Comparison of ENCODE assay signal across 29 cellular contexts in the genomic region with DNA sequence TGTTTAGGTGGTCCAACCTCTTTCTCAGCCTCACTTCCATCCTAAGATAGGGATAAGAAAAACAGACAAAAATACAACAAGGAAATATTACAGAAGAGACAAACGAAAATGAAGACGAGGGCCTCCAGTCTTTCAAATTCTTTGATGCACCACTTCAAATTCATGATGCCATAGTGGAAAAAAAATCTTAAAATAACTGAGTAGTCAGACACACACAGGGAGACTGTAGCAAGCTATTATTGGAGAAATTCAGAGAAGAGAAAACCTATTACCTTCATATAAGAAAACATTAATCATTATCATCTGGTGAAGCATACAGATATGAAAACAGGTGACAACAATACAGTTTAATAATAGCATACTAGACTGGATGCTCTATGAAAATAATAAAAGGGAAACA.
"Had no signal": no experiment of that assay in that cellular context is flagged by ENCODE, and none has a peak within 500 bp of the region (broad histone marks: within the 10 kb centered on the region; RNA-seq: fewer than 3 reads in every experiment).

No MANE protein-coding gene starts in this region.

- ATAC-seq: activated CD4-positive, CD25-positive, alpha-beta regulatory T cell treated with anti-CD3 and anti-CD28 coated beads, Interleukin-2, amount 50 U/mL, for 24 hours; activated CD8-positive, alpha-beta T cell treated with anti-CD3 and anti-CD28 coated beads for 36 hours; activated T-cell treated with anti-CD3 and anti-CD28 coated beads, Interleukin-2, amount 50 U/mL, for 4 hours; activated T-helper 17 cell treated with anti-CD3 and anti-CD28 coated beads, Interleukin-2, amount 50 U/mL, for 72 hours; effector memory CD8-positive, alpha-beta T cell; T-helper 17 cell had no signal

- H3K4me3 ChIP-seq: esophagus squamous epithelium, gastroesophageal sphincter had no signal

- H3K27me3 ChIP-seq: brain microvascular endothelial cell, esophagus squamous epithelium, gastroesophageal sphincter had no signal

- H3K27ac ChIP-seq: brain microvascular endothelial cell, esophagus squamous epithelium, WERI-Rb-1 had no signal

- DNase-seq: activated B cell treated with CpG ODN at 0.5 μM for 24 hours; activated CD4-positive, alpha-beta T cell treated with anti-CD3 and anti-CD28 coated beads for 48 hours; activated CD4-positive, alpha-beta T cell treated with anti-CD3 and anti-CD28 coated beads, Interleukin-2, amount 50 U/mL, for 1 hour; activated CD4-positive, alpha-beta T cell treated with anti-CD3 and anti-CD28 coated beads, Interleukin-2, amount 50 U/mL, for 48 hours; activated CD8-positive, alpha-beta memory T cell treated with anti-CD3 and anti-CD28 coated beads for 24 hours; activated CD8-positive, alpha-beta T cell treated with anti-CD3 and anti-CD28 coated beads for 36 hours; activated effector memory CD4-positive, alpha-beta T cell treated with Interleukin-2 at 50 U/mL for 16 hours; activated gamma-delta T cell treated with Interleukin-2 at 50 U/mL for 16 hours; activated naive CD4-positive, alpha-beta T cell treated with anti-CD3 and anti-CD28 coated beads, Interleukin-2, amount 50 U/mL, for 16 hours; activated naive CD4-positive, alpha-beta T cell treated with Interleukin-2 at 50 U/mL for 16 hours; activated T-cell treated with anti-CD3 and anti-CD28 coated beads, Interleukin-2, amount 50 U/mL, for 4 hours; amniotic stem cell; anterior cingulate cortex; brain microvascular endothelial cell; caudate nucleus; cortex of kidney; dermis blood vessel endothelial cell; effector CD4-positive, alpha-beta T cell; effector memory CD8-positive, alpha-beta T cell; erythroblast; esophagus squamous epithelium; foreskin melanocyte; T-helper 1 cell; T-helper 17 cell; T1000; WERI-Rb-1 had no signal

- H3K36me3 ChIP-seq: brain microvascular endothelial cell, esophagus squamous epithelium, gastroesophageal sphincter, WERI-Rb-1 had no signal

- H3K4me1 ChIP-seq: esophagus squamous epithelium had no signal

- H3K9me3 ChIP-seq: esophagus squamous epithelium, gastroesophageal sphincter had no signal
